ENCODE assay signal across 1 cellular context in the genomic region with DNA sequence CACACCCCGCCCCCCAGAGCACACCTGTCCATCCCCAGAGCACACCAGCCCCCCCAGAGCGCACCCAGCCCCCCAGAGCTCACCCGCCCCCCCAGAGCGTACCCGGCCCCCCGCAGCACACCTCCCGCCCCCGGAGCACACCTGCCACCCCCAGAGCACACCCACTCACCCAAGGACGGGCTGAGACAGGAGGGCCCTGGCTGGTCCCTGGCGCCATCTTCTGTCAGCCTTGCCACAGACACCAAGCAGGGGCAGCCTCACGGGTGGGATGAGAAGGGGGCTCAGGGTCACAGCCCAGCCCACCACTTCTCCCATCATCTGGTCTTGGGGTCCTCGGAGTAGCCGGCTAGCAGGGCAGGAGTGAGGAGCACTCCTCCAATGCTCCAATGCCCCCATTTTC.
TF ChIP-seq lines count a peak whose summit lies in the region.

No MANE protein-coding gene starts in this region.

TF ChIP-seq in H1, 55 proteins besides CTCF, POLR2A, EP300 and RAD21:
- TF ChIP-seq RFX5 (IDR thresholded peaks at IDR 0.05; ENCODE audit: borderline replicate concordance, low read depth, low read length): no peak
- no peak for TF ChIP-seq GTF2F1 (IDR thresholded peaks at IDR 0.05; ENCODE audit: borderline replicate concordance, low read depth, low read length)
- no peak for TF ChIP-seq CTBP2 (IDR thresholded peaks at IDR 0.05; ENCODE audit: borderline replicate concordance, insufficient read depth, insufficient read length, low read length)
- no peak for TF ChIP-seq SAP30 (IDR thresholded peaks at IDR 0.05; ENCODE audit: insufficient read depth, insufficient replicate concordance, low read length)
- no peak for TF ChIP-seq EZH2 (IDR thresholded peaks at IDR 0.05; ENCODE audit: low read depth, low read length, severe bottlenecking)
- no peak for TF ChIP-seq PHF8 (conservative IDR thresholded peaks at IDR 0.05; ENCODE audit: low read depth, low read length)
- TF ChIP-seq, protein P1, sequence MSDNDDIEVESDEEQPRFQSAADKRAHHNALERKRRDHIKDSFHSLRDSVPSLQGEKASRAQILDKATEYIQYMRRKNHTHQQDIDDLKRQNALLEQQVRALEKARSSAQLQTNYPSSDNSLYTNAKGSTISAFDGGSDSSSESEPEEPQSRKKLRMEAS (IDR thresholded peaks at IDR 0.05): no peak
